ENCODE assay signal across 23 cellular contexts in the genomic region with DNA sequence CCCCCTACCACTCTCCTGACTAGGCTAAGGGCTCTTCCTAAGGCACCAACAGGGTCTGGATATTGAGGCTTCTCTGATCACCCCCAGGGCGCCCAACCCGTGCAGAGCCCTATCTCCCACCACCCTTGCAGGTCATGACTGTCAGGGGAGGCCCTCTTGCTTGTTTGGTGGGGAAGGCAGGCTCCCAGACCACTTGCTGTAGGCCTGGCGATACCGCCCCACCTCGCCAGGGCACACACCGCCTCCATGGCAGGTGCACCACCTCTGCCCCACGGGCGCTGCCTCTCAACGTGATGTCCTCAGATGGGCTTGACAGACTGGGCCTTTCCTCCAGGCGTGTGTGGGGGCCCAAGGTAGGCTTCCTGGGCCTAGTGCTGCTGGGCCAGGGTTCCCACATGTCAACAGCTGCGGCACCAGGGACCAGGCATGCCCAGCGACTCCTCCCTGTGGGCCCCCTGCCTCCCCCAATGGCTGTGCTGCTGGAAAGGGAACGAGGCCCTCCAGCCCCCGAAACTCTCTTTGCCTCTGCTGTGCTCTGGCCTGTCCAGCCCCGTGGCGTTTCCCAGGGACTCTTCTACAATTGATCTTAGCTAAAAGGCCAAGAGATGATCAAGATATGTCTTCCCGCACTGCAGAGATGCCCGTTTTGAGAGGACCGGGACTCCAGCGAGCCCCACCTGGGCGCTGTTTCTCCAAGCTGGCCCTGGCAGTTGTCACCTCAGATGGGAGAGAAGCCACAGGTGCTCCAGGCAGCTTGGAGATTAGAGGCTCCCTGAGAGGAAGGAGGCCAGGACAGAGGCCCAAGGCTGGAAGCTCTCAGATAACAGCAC. TPM values are rescaled to one million over a fixed set of nuclear protein-coding genes. Genes with fewer than 3 reads are reported as not detected.
DNase-seq lines count a peak whose midpoint lies in the region; ATAC-seq and TF ChIP-seq lines count a peak whose summit lies in the region.
"Had no signal": no experiment of that assay in that cellular context is flagged by ENCODE, and none has a peak within 500 bp of the region (broad histone marks: within the 10 kb centered on the region; RNA-seq: fewer than 3 reads in every experiment).

No MANE protein-coding gene starts in this region.

- no peak for TF ChIP-seq CTCF in left ventricle myocardium inferior (IDR thresholded peaks at IDR 0.05; ENCODE audit: borderline replicate concordance)
- no peak for TF ChIP-seq CTCF in endothelial cell (IDR thresholded peaks at IDR 0.05; ENCODE audit: unreplicated experiment)
- TF ChIP-seq CTCF in neural crest cell (conservative IDR thresholded peaks at IDR 0.05): no peak

- ATAC-seq in left ventricle myocardium superior: no peak
- no peak for ATAC-seq in aorta (ENCODE audit: low FRiP score)

- H3K27me3 ChIP-seq in left ventricle myocardium inferior (ENCODE audit: low read depth) (peaks cover 84% of the 10 kb centered on the region), aorta (ENCODE audit: control insufficient read depth in 1 of 2, insufficient read depth in 2 of 2, low read length in 1 of 2) (no peaks in the 10 kb centered on the region)
- H3K27me3 ChIP-seq: BE2C had no signal

- peaks cover 20% of the 10 kb centered on the region for H3K4me1 Mint-ChIP-seq in endothelial cell (ENCODE audit: unreplicated experiment)
- peaks cover 1% of the 10 kb centered on the region for H3K4me1 Mint-ChIP-seq in neural crest cell

- peak overlapping the region; percentile 36 for H3K27ac Mint-ChIP-seq in endothelial cell (ENCODE audit: unreplicated experiment)
- H3K27ac Mint-ChIP-seq in neural crest cell (ENCODE audit: unreplicated experiment): peak overlapping the region; percentile 50
- H3K27ac Mint-ChIP-seq: HFFc6 had no signal

- H3K27ac ChIP-seq in left ventricle myocardium inferior (replicated peaks) (no peak overlapping the region), aorta (ENCODE audit: low read depth in 1 of 2, low read length in 2 of 2) (no peak overlapping the region)

- DNase-seq in left ventricle myocardium inferior (peak; percentile 14), left ventricle myocardium superior (no peak), endothelial cell (ENCODE audit: low spot score) (no peak), neural crest cell (ENCODE audit: low read depth, low spot score) (no peak), aorta (peak; percentile 30 to 55), epidermal melanocyte (ENCODE audit: insufficient read length, low spot score) (no peak), NCI-H146 (lab: John Stamatoyannopoulos, UW) (no peak), NCI-H2029 (lab: John Stamatoyannopoulos, UW) (no peak)
- DNase-seq: EL, GF-D8, HFFc6, KBM-7, NCI-H1105, NCI-H1694, NCI-H2081 treated with DMSO at 0.1 percent for 48 hours, NCI-H2171 treated with DMSO at 0.1 percent for 48 hours, NCI-H524 treated with DMSO at 0.1 percent for 48 hours, NCI-H82, OCI-M1, SHP77 had no signal

- no peaks in the 10 kb centered on the region for H3K9me3 ChIP-seq in left ventricle myocardium inferior (replicated peaks)
- no peaks in the 10 kb centered on the region for H3K9me3 ChIP-seq in aorta (ENCODE audit: control insufficient read depth, low read length)
- H3K9me3 ChIP-seq: BE2C had no signal

- H3K4me3 Mint-ChIP-seq in endothelial cell (ENCODE audit: unreplicated experiment) (no peak overlapping the region), neural crest cell (no peak overlapping the region)
- H3K4me3 Mint-ChIP-seq: HFFc6 had no signal

- H3K36me3 Mint-ChIP-seq in endothelial cell (ENCODE audit: low read depth, unreplicated experiment): peaks cover 2% of the 10 kb centered on the region
- H3K36me3 Mint-ChIP-seq in neural crest cell (ENCODE audit: low read depth): peaks cover 2% of the 10 kb centered on the region

- H3K36me3 ChIP-seq in left ventricle myocardium inferior: no peaks in the 10 kb centered on the region
- no peaks in the 10 kb centered on the region for H3K36me3 ChIP-seq in aorta (ENCODE audit: control insufficient read depth in 1 of 2, insufficient read depth in 2 of 2, low read length in 1 of 2)
- H3K36me3 ChIP-seq: BE2C had no signal

- intact Hi-C loops in left ventricle myocardium inferior (cut with micrococcal nuclease): no loop called here
- intact Hi-C loops in left ventricle myocardium superior (cut with micrococcal nuclease): no loop called here
- intact Hi-C loops in aorta (cut with DNase I): no loop called here

- peaks cover 7% of the 10 kb centered on the region for H3K4me1 ChIP-seq in left ventricle myocardium inferior
- H3K4me1 ChIP-seq in aorta (ENCODE audit: control insufficient read depth in 1 of 2, insufficient read depth in 2 of 2, low read length in 2 of 2): no peaks in the 10 kb centered on the region
- H3K4me1 ChIP-seq: BE2C had no signal

- WGBS in aorta, 2 donors: 96% methylated on average over 21 of the region's 21 CpGs

- H3K4me3 ChIP-seq in left ventricle myocardium inferior: no peak overlapping the region
- H3K4me3 ChIP-seq in aorta (ENCODE audit: low read length in 2 of 2): no peak overlapping the region

- H3K9me3 Mint-ChIP-seq in endothelial cell (ENCODE audit: unreplicated experiment) (no peaks in the 10 kb centered on the region), neural crest cell (no peaks in the 10 kb centered on the region)
- H3K9me3 Mint-ChIP-seq: HFFc6 had no signal

- H3K27me3 Mint-ChIP-seq in endothelial cell (ENCODE audit: unreplicated experiment): peaks cover 4% of the 10 kb centered on the region
- H3K27me3 Mint-ChIP-seq in neural crest cell (ENCODE audit: low read depth): peaks cover 3% of the 10 kb centered on the region

RNA-seq across cellular contexts. Expression of gene NPPC, which starts 7.5 kb away (rescaled TPM):
- total RNA-seq in left ventricle myocardium inferior (3.0 TPM), left ventricle myocardium superior (7.2 TPM), endothelial cell (ENCODE audit: unreplicated experiment) (11.4 TPM), neural crest cell (12.7 and 16.5 TPM in 2 replicates), aorta (under 1 TPM in 1 of 2 donors, not detected in 1; 0.49 TPM)
- polyA plus RNA-seq in aorta: under 1 TPM; 0.36 to 0.88 TPM
- total RNA-seq: A673, HFFc6 had no signal
- polyA plus RNA-seq: HepG2 had no signal

RNA-seq across cellular contexts. Expression of gene DIS3L2, which starts 42.8 kb away (rescaled TPM):
- total RNA-seq in left ventricle myocardium inferior (17.0 TPM), left ventricle myocardium superior (19.6 TPM), endothelial cell (ENCODE audit: unreplicated experiment) (42.1 TPM), neural crest cell (47.2 and 51.9 TPM in 2 replicates), aorta (10 to 100 TPM; 28.4 to 40.0 TPM)
- 10 to 100 TPM; 10.6 to 15.1 TPM for polyA plus RNA-seq in aorta

Comparison
In these comparisons a context has a peak if more than half of its experiments do, and no peak if none do; other contexts are left out.
1. DNase-seq: peak in left ventricle myocardium inferior (single experiment) and aorta (2 of 2); none in left ventricle myocardium superior (single experiment), endothelial cell (single experiment), neural crest cell (single experiment), epidermal melanocyte (single experiment), NCI-H146 (single experiment) and NCI-H2029 (single experiment).